8 cellular contexts compared by ENCODE assay signal in genomic region chr1:170881268-170882265, GRCh38. TPM values are rescaled to one million over a fixed set of nuclear protein-coding genes. Genes with fewer than 3 reads are reported as not detected.
DNase-seq lines count a peak whose midpoint lies in the region; ATAC-seq and TF ChIP-seq lines count a peak whose summit lies in the region.

No MANE protein-coding gene starts in this region.

- no peak overlapping the region for H2AK5ac ChIP-seq in mesenchymal stem cell (ENCODE audit: low read length, severe bottlenecking)

- no peaks in the 10 kb centered on the region for H3K79me2 ChIP-seq in Loucy (ENCODE audit: insufficient read depth, low read length)

- H3K9me3 Mint-ChIP-seq in MCF 10A (ENCODE audit: unreplicated experiment): peaks cover 8% of the 10 kb centered on the region
- H3K9me3 Mint-ChIP-seq in stimulated activated memory B cell treated with anti-CD40 and anti-IgM and Interleukin-4, amounts not matched to agents 10 μg/mL and 1 μg/mL and 100 μg/mL, for 72 hours: peaks cover 7% of the 10 kb centered on the region
- H3K9me3 Mint-ChIP-seq in activated naive CD4-positive, alpha-beta T cell treated with anti-CD3 and anti-CD28 coated beads for 36 hours: peaks cover 3% of the 10 kb centered on the region

- H3K27me3 ChIP-seq in Loucy (ENCODE audit: insufficient read depth, low read length, poor library complexity, severe bottlenecking) (no peaks in the 10 kb centered on the region), mesenchymal stem cell (ENCODE audit: control insufficient read depth in 1 of 2, insufficient read depth in 1 of 2, low read length in 2 of 2) (no peaks in the 10 kb centered on the region)

- no peaks in the 10 kb centered on the region for H3F3A ChIP-seq in Loucy (ENCODE audit: low read depth)

- intact Hi-C loops in MCF 10A (cut with micrococcal nuclease): loop anchor here (1.0 to 10.0 kb wide), 5 partner anchors 114 to 1277 kb away; no protein-coding TSS in a partner anchor
- intact Hi-C loops in activated naive CD4-positive, alpha-beta T cell treated with anti-CD3 and anti-CD28 coated beads for 36 hours (cut with micrococcal nuclease): no loop called here

- no peak overlapping the region for H3K23ac ChIP-seq in mesenchymal stem cell (ENCODE audit: low read length in 2 of 2)

- H4K20me1 ChIP-seq in Loucy (ENCODE audit: insufficient read depth, low read length, poor library complexity, severe bottlenecking): no peaks in the 10 kb centered on the region

- no peaks in the 10 kb centered on the region for H3K4me1 ChIP-seq in Loucy (ENCODE audit: insufficient read depth, low read length, poor library complexity, severe bottlenecking)
- H3K4me1 ChIP-seq in mesenchymal stem cell (ENCODE audit: control insufficient read depth, insufficient read depth, low read depth, low read length): no peaks in the 10 kb centered on the region

- H2AFZ ChIP-seq in Loucy (ENCODE audit: low read length): peak overlapping the region; percentile 88
- no peak overlapping the region for H2AFZ ChIP-seq in mesenchymal stem cell (ENCODE audit: low read depth, low read length)

- WGBS in mesenchymal stem cell: 56% methylated on average over 5 of the region's 5 CpGs

- CTCF ChIA-PET in MCF 10A (lab: Yijun Ruan, JAX): interaction anchor here (0.6 to 2.6 kb wide), 22 partner anchors 9 to 1302 kb away, joined by 3 to 9 read pairs (median 3); partner anchors contain the start of gene GORAB
- CTCF ChIA-PET in activated naive CD4-positive, alpha-beta T cell treated with anti-CD3 and anti-CD28 coated beads for 36 hours (lab: Charles Lee): no interaction called here

- no peak overlapping the region for H4K91ac ChIP-seq in mesenchymal stem cell (ENCODE audit: low read length)

- H3K4ac ChIP-seq in mesenchymal stem cell (ENCODE audit: low read depth in 1 of 2, low read length in 2 of 2): no peak overlapping the region

- H3K4me1 Mint-ChIP-seq in MCF 10A (ENCODE audit: insufficient read depth, unreplicated experiment): peaks cover 7% of the 10 kb centered on the region
- no peaks in the 10 kb centered on the region for H3K4me1 Mint-ChIP-seq in stimulated activated memory B cell treated with anti-CD40 and anti-IgM and Interleukin-4, amounts not matched to agents 10 μg/mL and 1 μg/mL and 100 μg/mL, for 72 hours
- H3K4me1 Mint-ChIP-seq in activated naive CD4-positive, alpha-beta T cell treated with anti-CD3 and anti-CD28 coated beads for 36 hours (ENCODE audit: low read depth): no peaks in the 10 kb centered on the region

- ATAC-seq in stimulated activated memory B cell treated with anti-CD40 and anti-IgM and Interleukin-4, amounts not matched to agents 10 μg/mL and 1 μg/mL and 100 μg/mL, for 72 hours: no peak

- no peak overlapping the region for H3K27ac ChIP-seq in mesenchymal stem cell (ENCODE audit: low read length, poor library complexity, severe bottlenecking)

- TF ChIP-seq CTCF in GM12864 (IDR thresholded peaks at IDR 0.05; ENCODE audit: low read depth, low read length, missing control alignments): peak; percentile 35
- peak; percentile 76 for TF ChIP-seq CTCF in Loucy (conservative IDR thresholded peaks at IDR 0.05; ENCODE audit: low read length)
- TF ChIP-seq CTCF in MCF 10A (IDR thresholded peaks at IDR 0.05; ENCODE audit: unreplicated experiment): peak; percentile 63

- H3K9me3 ChIP-seq in Loucy (ENCODE audit: insufficient read depth, low read depth, low read length): no peaks in the 10 kb centered on the region
- H3K9me3 ChIP-seq in mesenchymal stem cell (ENCODE audit: control insufficient read depth, low read length): no peaks in the 10 kb centered on the region

- H2BK5ac ChIP-seq in mesenchymal stem cell (ENCODE audit: low read depth, low read length, poor library complexity, severe bottlenecking): no peak overlapping the region

- peaks cover 12% of the 10 kb centered on the region for H3K27me3 Mint-ChIP-seq in MCF 10A (ENCODE audit: insufficient read depth, unreplicated experiment)
- H3K27me3 Mint-ChIP-seq in stimulated activated memory B cell treated with anti-CD40 and anti-IgM and Interleukin-4, amounts not matched to agents 10 μg/mL and 1 μg/mL and 100 μg/mL, for 72 hours: peaks cover 9% of the 10 kb centered on the region
- H3K27me3 Mint-ChIP-seq in activated naive CD4-positive, alpha-beta T cell treated with anti-CD3 and anti-CD28 coated beads for 36 hours (ENCODE audit: low read depth): peaks cover 10% of the 10 kb centered on the region

- no peak overlapping the region for H3K18ac ChIP-seq in mesenchymal stem cell (ENCODE audit: low read depth in 1 of 2, low read length in 2 of 2)

- no peak overlapping the region for H4K8ac ChIP-seq in mesenchymal stem cell (ENCODE audit: low read length)

- no peaks in the 10 kb centered on the region for H3K36me3 Mint-ChIP-seq in MCF 10A (ENCODE audit: insufficient read depth, unreplicated experiment)
- H3K36me3 Mint-ChIP-seq in stimulated activated memory B cell treated with anti-CD40 and anti-IgM and Interleukin-4, amounts not matched to agents 10 μg/mL and 1 μg/mL and 100 μg/mL, for 72 hours: no peaks in the 10 kb centered on the region
- H3K36me3 Mint-ChIP-seq in activated naive CD4-positive, alpha-beta T cell treated with anti-CD3 and anti-CD28 coated beads for 36 hours (ENCODE audit: low read depth): no peaks in the 10 kb centered on the region

- H3K79me1 ChIP-seq in mesenchymal stem cell (replicated peaks; ENCODE audit: low read length, poor library complexity, severe bottlenecking): no peaks in the 10 kb centered on the region

- H3K36me3 ChIP-seq in Loucy (ENCODE audit: insufficient read depth, low read length) (no peaks in the 10 kb centered on the region), mesenchymal stem cell (ENCODE audit: control insufficient read depth in 1 of 2, insufficient read depth in 2 of 2, low read depth in 1 of 2, low read length in 2 of 2) (no peaks in the 10 kb centered on the region)

- H3K9me2 ChIP-seq in Loucy (replicated peaks; ENCODE audit: low read depth, low read length): no peaks in the 10 kb centered on the region

- no TSS peak for BruUV-seq in MCF 10A (replicated peaks; lab: Mats Ljungman, UMichigan)

- no peak overlapping the region for H3K27ac Mint-ChIP-seq in MCF 10A (ENCODE audit: low read depth, unreplicated experiment)
- H3K27ac Mint-ChIP-seq in stimulated activated memory B cell treated with anti-CD40 and anti-IgM and Interleukin-4, amounts not matched to agents 10 μg/mL and 1 μg/mL and 100 μg/mL, for 72 hours: no peak overlapping the region
- no peak overlapping the region for H3K27ac Mint-ChIP-seq in activated naive CD4-positive, alpha-beta T cell treated with anti-CD3 and anti-CD28 coated beads for 36 hours

- H3K4me3 ChIP-seq in GM12864 (ENCODE audit: low read depth, low read length) (no peak overlapping the region), Loucy (ENCODE audit: low read length, poor library complexity, severe bottlenecking) (peak overlapping the region; percentile 43), mesenchymal stem cell (ENCODE audit: insufficient read depth in 1 of 2, low read depth in 1 of 2, low read length in 2 of 2) (peak overlapping the region in 1 of 2 experiments; percentile 64)

- H3K4me3 Mint-ChIP-seq in MCF 10A (ENCODE audit: unreplicated experiment): no peak overlapping the region
- H3K4me3 Mint-ChIP-seq in stimulated activated memory B cell treated with anti-CD40 and anti-IgM and Interleukin-4, amounts not matched to agents 10 μg/mL and 1 μg/mL and 100 μg/mL, for 72 hours: no peak overlapping the region
- no peak overlapping the region for H3K4me3 Mint-ChIP-seq in activated naive CD4-positive, alpha-beta T cell treated with anti-CD3 and anti-CD28 coated beads for 36 hours

- H2BK120ac ChIP-seq in mesenchymal stem cell (ENCODE audit: low read depth, low read length): no peak overlapping the region

- no peak overlapping the region for H2BK15ac ChIP-seq in mesenchymal stem cell (ENCODE audit: low read depth, poor library complexity, severe bottlenecking)

- DNase-seq in GM12864 (ENCODE audit: low read depth): peak; percentile 3
- peak; percentile 69 for DNase-seq in MCF 10A (ENCODE audit: unreplicated experiment)
- peak; percentile 22 for DNase-seq in mesenchymal stem cell
- DNase-seq in cerebellar nuclear complex (lab: John Stamatoyannopoulos, UW): no peak
- no peak for DNase-seq in activated naive CD4-positive, alpha-beta T cell treated with anti-CD3 and anti-CD28 coated beads for 36 hours
- no peak for DNase-seq in SKM-1 (lab: John Stamatoyannopoulos, UW; ENCODE audit: unreplicated experiment)

- H3K14ac ChIP-seq in mesenchymal stem cell (ENCODE audit: low read length in 2 of 2): no peak overlapping the region

- POLR2A ChIA-PET in MCF 10A (lab: Yijun Ruan, JAX): no interaction called here

- H3K4me2 ChIP-seq in Loucy (ENCODE audit: low read depth, low read length, poor library complexity, severe bottlenecking) (peak overlapping the region; percentile 40), mesenchymal stem cell (ENCODE audit: low read length, poor library complexity, severe bottlenecking) (no peak overlapping the region)

- H2BK12ac ChIP-seq in mesenchymal stem cell (ENCODE audit: low read length in 2 of 2): no peak overlapping the region

- H3K9ac ChIP-seq in Loucy (ENCODE audit: low read depth, low read length, poor library complexity, severe bottlenecking): no peak overlapping the region
- peak overlapping the region; percentile 85 for H3K9ac ChIP-seq in mesenchymal stem cell (ENCODE audit: low read length)

RNA-seq across cellular contexts. Expression of gene MROH9, which starts 53.8 kb away (rescaled TPM):
- total RNA-seq in MCF 10A (2022): not detected in 2 replicates
- not detected for polyA plus RNA-seq in mesenchymal stem cell (2013, experiment 1 of 2)
- not detected for polyA plus RNA-seq in mesenchymal stem cell (2013, experiment 2 of 2)
- total RNA-seq in activated naive CD4-positive, alpha-beta T cell treated with anti-CD3 and anti-CD28 coated beads for 36 hours: not detected

Comparison
In these comparisons a context has a peak if more than half of its experiments do, and no peak if none do; other contexts are left out.
1. DNase-seq: peak in GM12864 (single experiment), MCF 10A (single experiment) and mesenchymal stem cell (single experiment); none in cerebellar nuclear complex (0 of 2), activated naive CD4-positive, alpha-beta T cell treated with anti-CD3 and anti-CD28 coated beads for 36 hours (single experiment) and SKM-1 (single experiment).
2. Peak in every context shown above with its lines, with median percentiles within 50 percentile points of each other: CTCF ChIP-seq.